Comparison of ENCODE assay signal across 1 cellular context in the genomic region with DNA sequence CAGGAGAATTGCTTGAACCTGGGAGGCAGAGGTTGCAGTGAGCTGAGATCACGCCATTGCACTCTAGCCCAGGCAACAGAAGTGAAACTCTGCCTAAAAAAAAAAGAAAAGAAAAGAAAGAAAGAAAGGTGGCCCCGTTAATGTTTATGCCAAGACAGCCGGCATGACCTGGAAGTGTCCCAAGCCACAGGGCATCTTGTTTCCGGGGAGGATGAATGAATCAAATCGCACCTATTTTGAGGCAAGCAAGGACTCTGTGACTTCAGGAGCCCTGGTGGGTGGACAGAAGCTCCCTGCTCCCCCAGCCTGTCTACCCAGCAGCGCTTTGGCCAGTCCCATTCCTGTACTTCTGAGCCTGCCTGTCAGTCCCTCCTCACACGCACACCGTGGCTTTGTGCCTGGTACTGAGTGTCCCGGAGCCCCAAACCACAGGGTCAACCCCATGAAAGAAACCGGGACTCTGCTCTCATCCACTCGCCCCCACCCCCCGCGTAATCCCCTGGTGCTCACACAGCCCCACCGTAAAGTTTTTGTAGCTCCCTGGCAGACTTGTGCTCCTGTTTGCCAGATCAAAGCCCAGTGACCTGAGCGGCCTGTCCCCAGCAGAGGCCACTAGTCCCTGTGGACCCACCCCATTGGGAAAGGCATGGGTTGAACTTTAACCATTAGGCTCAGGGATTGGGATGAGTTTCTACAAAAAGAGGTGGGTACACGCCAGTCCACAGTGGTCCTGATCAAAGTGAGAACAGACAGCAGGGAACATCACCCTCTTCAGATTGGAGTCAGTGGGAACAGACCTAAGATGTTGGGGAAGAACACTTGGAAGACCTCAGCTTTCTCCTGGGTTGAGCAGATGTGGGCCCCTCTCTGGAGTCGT.
A peak's percentile ranks its signal among the peaks of the same experiment; 100 is the strongest.
TF ChIP-seq lines count a peak whose summit lies in the region.

No MANE protein-coding gene starts in this region.

TF ChIP-seq in HepG2, 621 proteins besides CTCF, POLR2A, EP300 and RAD21 (continued from another document and continues in another):
- TF ChIP-seq, protein P1, sequence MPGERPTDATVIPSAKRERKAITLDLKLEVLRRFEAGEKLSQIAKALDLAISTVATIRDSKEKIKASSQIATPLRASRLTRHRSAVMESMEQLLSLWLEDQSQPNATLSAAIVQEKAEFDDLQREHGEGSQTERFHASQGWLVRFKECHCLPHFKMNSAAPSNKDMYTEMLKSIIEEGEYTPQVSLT (CRISPR knock-in tag; IDR thresholded peaks at IDR 0.05; ENCODE audit: borderline replicate concordance, low read depth): no peak
- TF ChIP-seq ZNF678 (CRISPR knock-in tag; IDR thresholded peaks at IDR 0.05) (no peak), SPEN (CRISPR knock-in tag; IDR thresholded peaks at IDR 0.05; ENCODE audit: low read depth) (peak; percentile 55), EEA1 (CRISPR knock-in tag; IDR thresholded peaks at IDR 0.05; ENCODE audit: borderline replicate concordance) (no peak), USF2 (IDR thresholded peaks at IDR 0.05; ENCODE audit: low read depth, low read length) (no peak), USF2 (CRISPR knock-in tag; IDR thresholded peaks at IDR 0.05; ENCODE audit: borderline replicate concordance) (peak; percentile 39; the same call in 1 of the 2 replicates), ZNF615 (CRISPR knock-in tag; IDR thresholded peaks at IDR 0.05; ENCODE audit: borderline replicate concordance) (peak; percentile 85; the same call in 1 of the 2 replicates), SP140L (CRISPR knock-in tag; IDR thresholded peaks at IDR 0.05; ENCODE audit: borderline replicate concordance) (peak; percentile 78; the same call in 1 of the 2 replicates), ZNF740 (CRISPR knock-in tag; IDR thresholded peaks at IDR 0.05) (no peak; the same call in none of the 2 replicates), CBFB (CRISPR knock-in tag; IDR thresholded peaks at IDR 0.05) (peak; percentile 73; the same call in 1 of the 2 replicates), ZNF333 (CRISPR knock-in tag; IDR thresholded peaks at IDR 0.05; ENCODE audit: borderline replicate concordance) (0 out of 2 replicates have a peak, but pooled peaks have one; percentile 8), ZMYM3 (CRISPR knock-in tag; IDR thresholded peaks at IDR 0.05) (peak; percentile 89), DNMT3B (CRISPR knock-in tag; conservative IDR thresholded peaks at IDR 0.05) (0 out of 2 replicates have a peak, but pooled peaks have one; percentile 82), ZNF652 (CRISPR knock-in tag; IDR thresholded peaks at IDR 0.05; ENCODE audit: borderline replicate concordance, low read depth) (peak; percentile 79; the same call in 1 of the 2 replicates), POLR2AphosphoS5 (IDR thresholded peaks at IDR 0.05; ENCODE audit: low read depth, low read length) (peak; percentile 94), ZNF468 (CRISPR knock-in tag; IDR thresholded peaks at IDR 0.05) (no peak), RARG (CRISPR knock-in tag; IDR thresholded peaks at IDR 0.05; ENCODE audit: low read depth) (0 out of 2 replicates have a peak, but pooled peaks have one; percentile 3), ZNF878 (CRISPR knock-in tag; IDR thresholded peaks at IDR 0.05) (peak; percentile 62; the same call in 1 of the 2 replicates), ZNF256 (CRISPR knock-in tag; conservative IDR thresholded peaks at IDR 0.05) (peak; percentile 65; the same call in 1 of the 2 replicates), ASH2L (IDR thresholded peaks at IDR 0.05; ENCODE audit: insufficient read length, low read depth, low read length) (peak; percentile 52), TSC22D2 (CRISPR knock-in tag; IDR thresholded peaks at IDR 0.05; ENCODE audit: borderline replicate concordance) (peak; percentile 28; the same call in 1 of the 2 replicates), FOXK1 (CRISPR knock-in tag; IDR thresholded peaks at IDR 0.05; ENCODE audit: borderline replicate concordance, low read depth) (peak; percentile 37; the same call in 1 of the 2 replicates), SMC3 (IDR thresholded peaks at IDR 0.05; ENCODE audit: low read length) (peak; percentile 27; the same call in 1 of the 2 replicates), RBAK (CRISPR knock-in tag; IDR thresholded peaks at IDR 0.05) (no peak), HINFP (CRISPR knock-in tag; IDR thresholded peaks at IDR 0.05; ENCODE audit: low read depth) (peak; percentile 69; the same call in 1 of the 2 replicates), SNAPC2 (CRISPR knock-in tag; IDR thresholded peaks at IDR 0.05) (peak; percentile 77; the same call in 1 of the 2 replicates), KMT2B (CRISPR knock-in tag; IDR thresholded peaks at IDR 0.05) (peak; percentile 63; the same call in 1 of the 2 replicates), SOX6 (IDR thresholded peaks at IDR 0.05) (no peak), SOX6 (CRISPR knock-in tag; IDR thresholded peaks at IDR 0.05) (peak; percentile 27), RCOR2 (CRISPR knock-in tag; IDR thresholded peaks at IDR 0.05) (peak; percentile 31; the same call in 1 of the 2 replicates), ATM (IDR thresholded peaks at IDR 0.05; ENCODE audit: borderline replicate concordance) (no peak), ZNF224 (CRISPR knock-in tag; IDR thresholded peaks at IDR 0.05) (peak; percentile 84), ZBTB7B (CRISPR knock-in tag; IDR thresholded peaks at IDR 0.05) (peak; percentile 96), LBX2 (CRISPR knock-in tag; IDR thresholded peaks at IDR 0.05; ENCODE audit: borderline replicate concordance) (no peak), SALL2 (CRISPR knock-in tag; IDR thresholded peaks at IDR 0.05) (0 out of 2 replicates have a peak, but pooled peaks have one; percentile 72), ZC3H13 (CRISPR knock-in tag; IDR thresholded peaks at IDR 0.05) (peak; percentile 78), FOXJ3 (CRISPR knock-in tag; IDR thresholded peaks at IDR 0.05; ENCODE audit: borderline replicate concordance) (0 out of 2 replicates have a peak, but pooled peaks have one; percentile 37), XRCC5 (optimal IDR thresholded peaks at IDR 0.05; ENCODE audit: low read length) (peak; percentile 26), TAF1 (CRISPR knock-in tag; IDR thresholded peaks at IDR 0.05) (peak; percentile 79), THRA (CRISPR knock-in tag; IDR thresholded peaks at IDR 0.05; ENCODE audit: borderline replicate concordance) (peak; percentile 92; the same call in 1 of the 2 replicates), MXD4 (CRISPR knock-in tag; IDR thresholded peaks at IDR 0.05) (peak; percentile 17; the same call in 1 of the 2 replicates)
- TF ChIP-seq, protein P2, sequence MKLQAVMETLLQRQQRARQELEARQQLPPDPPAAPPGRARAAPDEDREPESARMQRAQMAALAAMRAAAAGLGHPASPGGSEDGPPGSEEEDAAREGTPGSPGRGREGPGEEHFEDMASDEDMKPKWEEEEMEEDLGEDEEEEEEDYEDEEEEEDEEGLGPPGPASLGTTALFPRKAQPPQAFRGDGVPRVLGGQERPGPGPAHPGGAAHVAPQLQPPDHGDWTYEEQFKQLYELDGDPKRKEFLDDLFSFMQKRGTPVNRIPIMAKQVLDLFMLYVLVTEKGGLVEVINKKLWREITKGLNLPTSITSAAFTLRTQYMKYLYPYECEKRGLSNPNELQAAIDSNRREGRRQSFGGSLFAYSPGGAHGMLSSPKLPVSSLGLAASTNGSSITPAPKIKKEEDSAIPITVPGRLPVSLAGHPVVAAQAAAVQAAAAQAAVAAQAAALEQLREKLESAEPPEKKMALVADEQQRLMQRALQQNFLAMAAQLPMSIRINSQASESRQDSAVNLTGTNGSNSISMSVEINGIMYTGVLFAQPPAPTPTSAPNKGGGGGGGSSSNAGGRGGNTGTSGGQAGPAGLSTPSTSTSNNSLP (IDR thresholded peaks at IDR 0.05; ENCODE audit: low read depth, low read length): peak; percentile 35; the same call in 1 of the 2 replicates
- TF ChIP-seq, protein P3, sequence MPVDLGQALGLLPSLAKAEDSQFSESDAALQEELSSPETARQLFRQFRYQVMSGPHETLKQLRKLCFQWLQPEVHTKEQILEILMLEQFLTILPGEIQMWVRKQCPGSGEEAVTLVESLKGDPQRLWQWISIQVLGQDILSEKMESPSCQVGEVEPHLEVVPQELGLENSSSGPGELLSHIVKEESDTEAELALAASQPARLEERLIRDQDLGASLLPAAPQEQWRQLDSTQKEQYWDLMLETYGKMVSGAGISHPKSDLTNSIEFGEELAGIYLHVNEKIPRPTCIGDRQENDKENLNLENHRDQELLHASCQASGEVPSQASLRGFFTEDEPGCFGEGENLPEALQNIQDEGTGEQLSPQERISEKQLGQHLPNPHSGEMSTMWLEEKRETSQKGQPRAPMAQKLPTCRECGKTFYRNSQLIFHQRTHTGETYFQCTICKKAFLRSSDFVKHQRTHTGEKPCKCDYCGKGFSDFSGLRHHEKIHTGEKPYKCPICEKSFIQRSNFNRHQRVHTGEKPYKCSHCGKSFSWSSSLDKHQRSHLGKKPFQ (CRISPR knock-in tag; IDR thresholded peaks at IDR 0.05; ENCODE audit: insufficient replicate concordance): peak; percentile 91
- TF ChIP-seq, protein P4, sequence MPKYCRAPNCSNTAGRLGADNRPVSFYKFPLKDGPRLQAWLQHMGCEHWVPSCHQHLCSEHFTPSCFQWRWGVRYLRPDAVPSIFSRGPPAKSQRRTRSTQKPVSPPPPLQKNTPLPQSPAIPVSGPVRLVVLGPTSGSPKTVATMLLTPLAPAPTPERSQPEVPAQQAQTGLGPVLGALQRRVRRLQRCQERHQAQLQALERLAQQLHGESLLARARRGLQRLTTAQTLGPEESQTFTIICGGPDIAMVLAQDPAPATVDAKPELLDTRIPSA (CRISPR knock-in tag; IDR thresholded peaks at IDR 0.05; ENCODE audit: borderline replicate concordance): no peak
- TF ChIP-seq, protein P5, sequence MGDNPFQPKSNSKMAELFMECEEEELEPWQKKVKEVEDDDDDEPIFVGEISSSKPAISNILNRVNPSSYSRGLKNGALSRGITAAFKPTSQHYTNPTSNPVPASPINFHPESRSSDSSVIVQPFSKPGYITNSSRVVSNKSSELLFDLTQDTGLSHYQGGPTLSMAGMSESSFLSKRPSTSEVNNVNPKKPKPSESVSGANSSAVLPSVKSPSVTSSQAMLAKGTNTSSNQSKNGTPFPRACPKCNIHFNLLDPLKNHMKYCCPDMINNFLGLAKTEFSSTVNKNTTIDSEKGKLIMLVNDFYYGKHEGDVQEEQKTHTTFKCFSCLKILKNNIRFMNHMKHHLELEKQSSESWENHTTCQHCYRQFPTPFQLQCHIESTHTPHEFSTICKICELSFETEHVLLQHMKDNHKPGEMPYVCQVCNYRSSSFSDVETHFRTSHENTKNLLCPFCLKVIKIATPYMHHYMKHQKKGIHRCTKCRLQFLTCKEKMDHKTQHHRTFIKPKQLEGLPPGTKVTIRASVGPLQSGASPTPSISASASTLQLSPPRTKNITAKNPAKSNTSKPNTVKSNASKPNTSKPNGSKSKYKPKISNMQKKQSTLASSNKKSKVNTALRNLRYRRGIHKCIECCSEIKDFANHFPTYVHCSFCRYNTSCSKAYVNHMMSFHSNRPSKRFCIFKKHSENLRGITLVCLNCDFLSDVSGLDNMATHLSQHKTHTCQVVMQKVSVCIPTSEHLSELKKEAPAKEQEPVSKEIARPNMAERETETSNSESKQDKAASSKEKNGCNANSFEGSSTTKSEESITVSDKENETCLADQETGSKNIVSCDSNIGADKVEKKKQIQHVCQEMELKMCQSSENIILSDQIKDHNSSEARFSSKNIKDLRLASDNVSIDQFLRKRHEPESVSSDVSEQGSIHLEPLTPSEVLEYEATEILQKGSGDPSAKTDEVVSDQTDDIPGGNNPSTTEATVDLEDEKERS (CRISPR knock-in tag; IDR thresholded peaks at IDR 0.05): 0 out of 2 replicates have a peak, but pooled peaks have one; percentile 14
